In genomic region chr6:35731414-35731735, GRCh38 we compare ENCODE assay signal across 8 cellular contexts. TPM values are rescaled to one million over a fixed set of nuclear protein-coding genes. Genes with fewer than 3 reads are reported as not detected.
DNase-seq lines count a peak whose midpoint lies in the region; ATAC-seq and TF ChIP-seq lines count a peak whose summit lies in the region.

No MANE protein-coding gene starts in this region.

- H3K27ac Mint-ChIP-seq in type B pancreatic cell, result peak overlapping the region; percentile 58

- H3K4me3 ChIP-seq in NB4 (ENCODE audit: low read depth, low read length) (peak overlapping the region; percentile 57), adipocyte (ENCODE audit: low read length) (peak overlapping the region; percentile 72), heart left ventricle (peak overlapping the region; percentile 56 to 98 (median 73))

- H3K4me3 Mint-ChIP-seq in type B pancreatic cell, result peak overlapping the region; percentile 96

- DNase-seq in GM03348 (ENCODE audit: low spot score), result peak; percentile 89
- DNase-seq in HCEC 1CT, result peak; percentile 79
- DNase-seq in NB4 (ENCODE audit: low read depth), result peak; percentile 97
- peak; percentile 67 for DNase-seq in SW480 (ENCODE audit: low spot score)
- DNase-seq in adipocyte (ENCODE audit: low read depth), result peak; percentile 94
- DNase-seq in heart left ventricle, result peak; percentile 95 to 98 (median 97)
- DNase-seq in posterior cingulate gyrus, result peak; percentile 87 to 99 (median 96)
- peak; percentile 91 for DNase-seq in type B pancreatic cell (ENCODE audit: extremely low spot score, unreplicated experiment)

- H3K4me1 ChIP-seq in adipocyte (ENCODE audit: control insufficient read depth, insufficient read depth, low read length) (peaks cover 52% of the 10 kb centered on the region), heart left ventricle (peaks cover 21 to 83% (median 46%) of the 10 kb centered on the region in 12 donors)

- peaks cover 10% of the 10 kb centered on the region for H3K27me3 Mint-ChIP-seq in type B pancreatic cell

- peak; percentile 54 to 70 (median 65) for ATAC-seq in heart left ventricle

- 0% methylated on average over 4 to 23 of the region's 23 CpGs for WGBS in heart left ventricle, 4 donors

- H3K9me3 ChIP-seq in adipocyte (ENCODE audit: control insufficient read depth, low read length) (no peaks in the 10 kb centered on the region), heart left ventricle (no peaks in the 10 kb centered on the region)

- no peaks in the 10 kb centered on the region for H3K9me3 Mint-ChIP-seq in type B pancreatic cell

- TF ChIP-seq CTCF in NB4 (IDR thresholded peaks at IDR 0.05; ENCODE audit: low read depth, low read length) (no peak), heart left ventricle (IDR thresholded peaks at IDR 0.05) (no peak), type B pancreatic cell (conservative IDR thresholded peaks at IDR 0.05) (no peak)

- peaks cover 34% of the 10 kb centered on the region for H3K4me1 Mint-ChIP-seq in type B pancreatic cell (ENCODE audit: unreplicated experiment)

- H3K27ac ChIP-seq in heart left ventricle, result peak overlapping the region; percentile 96 to 100 (median 100)

- H3K9ac ChIP-seq in adipocyte (ENCODE audit: low read length), result peak overlapping the region; percentile 91

- no peaks in the 10 kb centered on the region for H3K36me3 Mint-ChIP-seq in type B pancreatic cell

- H3K36me3 ChIP-seq in adipocyte (ENCODE audit: control insufficient read depth, insufficient read depth, low read length, severe bottlenecking), result no peaks in the 10 kb centered on the region
- no peaks in the 10 kb centered on the region for H3K36me3 ChIP-seq in heart left ventricle

- H3K27me3 ChIP-seq in adipocyte (replicated peaks; ENCODE audit: control insufficient read depth, insufficient read depth, low read length) (no peaks in the 10 kb centered on the region), heart left ventricle (no peaks in the 10 kb centered on the region)

- TF ChIP-seq POLR2A in NB4 (IDR thresholded peaks at IDR 0.05; ENCODE audit: extremely low read depth, insufficient read length), result peak; percentile 41
- TF ChIP-seq POLR2A in heart left ventricle (IDR thresholded peaks at IDR 0.05), result peak; percentile 75 to 94

- intact Hi-C loops in heart left ventricle (cut with DNase I) (loop anchor here in 2 of 10 donors (2.0 to 5.0 kb wide), 2 partner anchors 129 to 131 kb away; no protein-coding TSS in a partner anchor), posterior cingulate gyrus (cut with DNase I) (loop anchor here (5.0 kb wide), 1 partner anchor 129 kb away; no protein-coding TSS in a partner anchor)

RNA-seq across cellular contexts. Expression of gene ARMC12, which starts 5.5 kb away (rescaled TPM):
- total RNA-seq in heart left ventricle, result under 1 TPM in 3 of 9 donors, not detected in 6; 0.19 to 0.72 (median 0.33) TPM
- under 1 TPM; 0.19 to 0.27 TPM for polyA plus RNA-seq in heart left ventricle
- 0.26 and 1.8 TPM in 2 replicates for total RNA-seq in type B pancreatic cell (ENCODE audit: low replicate concordance)

RNA-seq across cellular contexts. Expression of gene FKBP5, which starts 42.7 kb away (rescaled TPM):
- total RNA-seq in heart left ventricle, result 100 to 1,000 TPM in 5 of 9 donors, 10 to 100 TPM in 4; 19.7 to 175 (median 104) TPM
- polyA plus RNA-seq in heart left ventricle, result 100 to 1,000 TPM in 1 of 2 donors, 10 to 100 TPM in 1; 36.4 to 351 TPM
- 2.0 and 12.5 TPM in 2 replicates for total RNA-seq in type B pancreatic cell (ENCODE audit: low replicate concordance)

RNA-seq across cellular contexts. Expression of gene CLPSL2, which starts 45.0 kb away (rescaled TPM):
- total RNA-seq in heart left ventricle, result not detected
- not detected for polyA plus RNA-seq in heart left ventricle
- total RNA-seq in type B pancreatic cell (ENCODE audit: low replicate concordance), result not detected in 2 replicates

RNA-seq across cellular contexts. Expression of gene CLPSL1, which starts 49.4 kb away (rescaled TPM):
- total RNA-seq in heart left ventricle, result not detected
- polyA plus RNA-seq in heart left ventricle, result not detected
- total RNA-seq in type B pancreatic cell (ENCODE audit: low replicate concordance), result not detected in 2 replicates

Comparison
In these comparisons a context has a peak if more than half of its experiments do, and no peak if none do; other contexts are left out.
1. Peak in every context shown above with its lines: DNase-seq, ATAC-seq, H3K4me3 ChIP-seq and H3K27ac ChIP-seq.